18 cellular contexts compared by ENCODE assay signal in genomic region chr2:185899364-185899763, GRCh38.
DNase-seq lines count a peak whose midpoint lies in the region; ATAC-seq and TF ChIP-seq lines count a peak whose summit lies in the region.
"Had no signal": no experiment of that assay in that cellular context is flagged by ENCODE, and none has a peak within 500 bp of the region (broad histone marks: within the 10 kb centered on the region; RNA-seq: fewer than 3 reads in every experiment).

No MANE protein-coding gene starts in this region.

- no peak overlapping the region for H3K4me3 ChIP-seq in mammary epithelial cell (replicated peaks in 1 of 3; ENCODE audit: insufficient read depth in 1 of 3, low read depth in 2 of 3, low read length in 3 of 3)
- H3K4me3 ChIP-seq: BLaER1 had no signal

- BruUV-seq in mammary epithelial cell (replicated peaks; lab: Mats Ljungman, UMichigan): no TSS peak
- no TSS peak for BruUV-seq in MCF 10A (replicated peaks; lab: Mats Ljungman, UMichigan)

- H4K20me1 ChIP-seq in mammary epithelial cell (ENCODE audit: insufficient read depth, low read length): no peaks in the 10 kb centered on the region
- H4K20me1 ChIP-seq: BLaER1 had no signal

- H3K27me3 ChIP-seq in mammary epithelial cell (ENCODE audit: insufficient read depth, low read length): no peaks in the 10 kb centered on the region
- H3K27me3 ChIP-seq: BE2C, BLaER1 had no signal

- no peak for DNase-seq in mammary epithelial cell
- DNase-seq in MCF 10A (ENCODE audit: unreplicated experiment): no peak
- DNase-seq in left colon: no peak
- DNase-seq in retina: peak; percentile 4
- DNase-seq in posterior vena cava (ENCODE audit: low spot score): no peak
- DNase-seq: 8988T; ACHN; BE2C; C1 segment of cervical spinal cord; CD4-positive, alpha-beta memory T cell; CD4-positive, CD25-positive, alpha-beta regulatory T cell; CD8-positive, alpha-beta memory T cell; COR-L47; DMS79 treated with DMSO at 0.1 percent for 48 hours; GF-D8 had no signal

- H3K36me3 Mint-ChIP-seq in MCF 10A (ENCODE audit: insufficient read depth, unreplicated experiment): no peaks in the 10 kb centered on the region
- H3K36me3 Mint-ChIP-seq: CD14-positive monocyte; CD4-positive, alpha-beta memory T cell; CD4-positive, CD25-positive, alpha-beta regulatory T cell; CD8-positive, alpha-beta memory T cell had no signal

- no peaks in the 10 kb centered on the region for H3K36me3 ChIP-seq in mammary epithelial cell (ENCODE audit: insufficient read depth, low read length)
- H3K36me3 ChIP-seq: BE2C, BLaER1 had no signal

- intact Hi-C loops in mammary epithelial cell (cut with micrococcal nuclease) (no loop called here), MCF 10A (cut with micrococcal nuclease) (no loop called here), left colon (cut with DNase I, micrococcal nuclease) (no loop called here), posterior vena cava (cut with DNase I) (no loop called here)

- ATAC-seq in left colon: peak; percentile 84
- no peak for ATAC-seq in HG02571 (IDR thresholded peaks at IDR 0.05; ENCODE audit: unreplicated experiment)

- WGBS in mammary epithelial cell (ENCODE audit: low coverage, missing lambda C conversion rate): 70% methylated on average over 1 of the region's 1 CpG

- CTCF ChIA-PET in mammary epithelial cell (lab: Charles Lee; ENCODE audit: low non-redundant PET) (no interaction called here), MCF 10A (lab: Yijun Ruan, JAX) (no interaction called here)

- no peaks in the 10 kb centered on the region for H3K4me1 ChIP-seq in mammary epithelial cell (ENCODE audit: insufficient read depth, low read length)
- H3K4me1 ChIP-seq: BE2C, BLaER1 had no signal

- H3K9me3 Mint-ChIP-seq in MCF 10A (ENCODE audit: unreplicated experiment): no peaks in the 10 kb centered on the region

- in situ Hi-C loops in mammary epithelial cell (cut with MboI; ENCODE audit: low sequenced_read_pairs in 2 of 2): no loop called here

- TF ChIP-seq CTCF in mammary epithelial cell (conservative IDR thresholded peaks at IDR 0.05 in 1 of 2, IDR thresholded peaks at IDR 0.05 in 1 of 2; ENCODE audit: extremely low read depth in 1 of 2, insufficient read depth in 1 of 2, low read depth in 1 of 2, low read length in 2 of 2) (no peak), MCF 10A (IDR thresholded peaks at IDR 0.05; ENCODE audit: unreplicated experiment) (no peak)

- H3K27me3 Mint-ChIP-seq in MCF 10A (ENCODE audit: insufficient read depth, unreplicated experiment): no peaks in the 10 kb centered on the region
- H3K27me3 Mint-ChIP-seq: CD4-positive, alpha-beta memory T cell; CD4-positive, CD25-positive, alpha-beta regulatory T cell; CD8-positive, alpha-beta memory T cell had no signal

- no peak overlapping the region for H3K27ac ChIP-seq in mammary epithelial cell (ENCODE audit: insufficient read depth, low read depth, low read length)
- H3K27ac ChIP-seq: BLaER1 had no signal

- H3K4me1 Mint-ChIP-seq in MCF 10A (ENCODE audit: insufficient read depth, unreplicated experiment): no peaks in the 10 kb centered on the region
- H3K4me1 Mint-ChIP-seq: CD14-positive monocyte; CD4-positive, alpha-beta memory T cell; CD4-positive, CD25-positive, alpha-beta regulatory T cell; CD8-positive, alpha-beta memory T cell had no signal

- H3K79me2 ChIP-seq in mammary epithelial cell (ENCODE audit: insufficient read depth, low read length): no peaks in the 10 kb centered on the region

- H3K9me3 ChIP-seq in mammary epithelial cell (replicated peaks; ENCODE audit: insufficient read depth, low read length): no peaks in the 10 kb centered on the region
- H3K9me3 ChIP-seq: BE2C, BLaER1 had no signal

- no peak overlapping the region for H3K4me2 ChIP-seq in mammary epithelial cell (ENCODE audit: insufficient read depth, low read depth, low read length)
- H3K4me2 ChIP-seq: BLaER1 had no signal

- H3K4me3 Mint-ChIP-seq in MCF 10A (ENCODE audit: unreplicated experiment): no peak overlapping the region
- H3K4me3 Mint-ChIP-seq: CD14-positive monocyte; CD4-positive, alpha-beta memory T cell; CD4-positive, CD25-positive, alpha-beta regulatory T cell; CD8-positive, alpha-beta memory T cell had no signal

- POLR2A ChIA-PET in MCF 10A (lab: Yijun Ruan, JAX): no interaction called here

- H3K27ac Mint-ChIP-seq in MCF 10A (ENCODE audit: low read depth, unreplicated experiment): no peak overlapping the region
- H3K27ac Mint-ChIP-seq: CD14-positive monocyte; CD4-positive, CD25-positive, alpha-beta regulatory T cell; CD8-positive, alpha-beta memory T cell had no signal

- peak overlapping the region; percentile 23 for H3K9ac ChIP-seq in mammary epithelial cell (ENCODE audit: insufficient read depth, low read length)
- H3K9ac ChIP-seq: BLaER1 had no signal

- no peak overlapping the region for H2AFZ ChIP-seq in mammary epithelial cell (ENCODE audit: low read depth, low read length)

- dilution Hi-C loops in mammary epithelial cell (cut with HindIII; ENCODE audit: low sequenced_read_pairs): no loop called here
